ENCODE assay signal across 8 cellular contexts in genomic region chr5:1104327-1105006, GRCh38. TPM values are rescaled to one million over a fixed set of nuclear protein-coding genes. Genes with fewer than 3 reads are reported as not detected.
DNase-seq lines count a peak whose midpoint lies in the region; ATAC-seq and TF ChIP-seq lines count a peak whose summit lies in the region.

No MANE protein-coding gene starts in this region.

- peak; percentile 49 to 90 (median 66) for DNase-seq in CD4-positive, CD25-positive, alpha-beta regulatory T cell
- DNase-seq in KG1 (lab: John Stamatoyannopoulos, UW) = peak; percentile 50
- DNase-seq in activated gamma-delta T cell treated with anti-CD3 and anti-CD28 coated beads, Interleukin-2, amount 50 U/mL, for 16 hours (ENCODE audit: low read depth) = peak; percentile 35
- peak in 1 of 2 donors; percentile 50 for DNase-seq in memory B cell (ENCODE audit: low spot score in 2 of 2)
- DNase-seq in GM23338 (ENCODE audit: low spot score) = no peak
- no peak for DNase-seq in NCI-H510A treated with DMSO at 0.1 percent for 48 hours (lab: John Stamatoyannopoulos, UW)
- no peak for DNase-seq in mucosa of gallbladder (ENCODE audit: low spot score)

- peaks cover 6% of the 10 kb centered on the region; the same call in 1 of the 2 replicates for H4K20me1 ChIP-seq in GM23338 (replicated peaks; ENCODE audit: insufficient read depth)

- H3K9me3 ChIP-seq in CD4-positive, CD25-positive, alpha-beta regulatory T cell (ENCODE audit: control insufficient read depth in 2 of 2, low read length in 2 of 2) = no peaks in the 10 kb centered on the region

- 0 out of 2 replicates have a peak, but pooled peaks cover 4% of the 10 kb centered on the region for H3F3A ChIP-seq in GM23338 (replicated peaks; ENCODE audit: low read depth)

- H3K27ac ChIP-seq in CD4-positive, CD25-positive, alpha-beta regulatory T cell (ENCODE audit: insufficient read depth, low read length, poor library complexity, severe bottlenecking) = peak overlapping the region; percentile 93
- H3K27ac ChIP-seq in GM23338 (ENCODE audit: low read depth) = no peak overlapping the region

- peak overlapping the region in 3 of 4 donors; percentile 86 to 93 (median 91) for H3K4me3 Mint-ChIP-seq in CD4-positive, CD25-positive, alpha-beta regulatory T cell
- H3K4me3 Mint-ChIP-seq in memory B cell = peak overlapping the region; percentile 88
- no peak overlapping the region for H3K4me3 Mint-ChIP-seq in GM23338

- H3K27me3 Mint-ChIP-seq in CD4-positive, CD25-positive, alpha-beta regulatory T cell = no peaks in the 10 kb centered on the region
- H3K27me3 Mint-ChIP-seq in memory B cell (peaks cover 3% of the 10 kb centered on the region), GM23338 (ENCODE audit: insufficient read depth, low read depth, poor library complexity) (peaks cover 14% of the 10 kb centered on the region)

- ATAC-seq in CD4-positive, CD25-positive, alpha-beta regulatory T cell (ENCODE audit: low read depth in 2 of 2) = peak; percentile 35 to 45
- ATAC-seq in memory B cell (ENCODE audit: low read depth) (peak; percentile 67), HG03565 (IDR thresholded peaks at IDR 0.05; ENCODE audit: unreplicated experiment) (no peak), GM23338 (no peak)

- H3K9me2 ChIP-seq in GM23338 (ENCODE audit: insufficient read depth) = no peaks in the 10 kb centered on the region

- H3K27ac Mint-ChIP-seq in CD4-positive, CD25-positive, alpha-beta regulatory T cell = peak overlapping the region; percentile 20 to 99 (median 91)
- peak overlapping the region; percentile 99 for H3K27ac Mint-ChIP-seq in memory B cell
- no peak overlapping the region for H3K27ac Mint-ChIP-seq in GM23338

- peaks cover 0 to 89% (median 20%) of the 10 kb centered on the region in 4 donors for H3K4me1 Mint-ChIP-seq in CD4-positive, CD25-positive, alpha-beta regulatory T cell
- H3K4me1 Mint-ChIP-seq in memory B cell = peaks cover 51% of the 10 kb centered on the region
- peaks cover 76% of the 10 kb centered on the region for H3K4me1 Mint-ChIP-seq in GM23338

- H3K36me3 ChIP-seq in CD4-positive, CD25-positive, alpha-beta regulatory T cell (ENCODE audit: control insufficient read depth, insufficient read depth, low read length) = no peaks in the 10 kb centered on the region
- H3K36me3 ChIP-seq in GM23338 (ENCODE audit: insufficient read depth) = no peaks in the 10 kb centered on the region

- H3K36me3 Mint-ChIP-seq in CD4-positive, CD25-positive, alpha-beta regulatory T cell = peaks cover 6% of the 10 kb centered on the region
- H3K36me3 Mint-ChIP-seq in memory B cell (no peaks in the 10 kb centered on the region), GM23338 (ENCODE audit: low read depth) (no peaks in the 10 kb centered on the region)

- H3K9me3 Mint-ChIP-seq in CD4-positive, CD25-positive, alpha-beta regulatory T cell = peaks cover 0 to 2% (median 0%) of the 10 kb centered on the region in 7 donors
- H3K9me3 Mint-ChIP-seq in memory B cell (no peaks in the 10 kb centered on the region), GM23338 (no peaks in the 10 kb centered on the region)

- peaks cover 91% of the 10 kb centered on the region for H3K79me2 ChIP-seq in GM23338 (replicated peaks; ENCODE audit: insufficient read depth)

- H3K27me3 ChIP-seq in CD4-positive, CD25-positive, alpha-beta regulatory T cell (ENCODE audit: control insufficient read depth, insufficient read depth, low read length) = no peaks in the 10 kb centered on the region
- no peaks in the 10 kb centered on the region for H3K27me3 ChIP-seq in GM23338 (ENCODE audit: insufficient read depth)

- H3K4me3 ChIP-seq in CD4-positive, CD25-positive, alpha-beta regulatory T cell (ENCODE audit: low read depth, low read length) = peak overlapping the region; percentile 58
- no peak overlapping the region for H3K4me3 ChIP-seq in GM23338

- no peak overlapping the region for H3K4me2 ChIP-seq in GM23338

- no peak for TF ChIP-seq CTCF in GM23338 (conservative IDR thresholded peaks at IDR 0.05; ENCODE audit: low read depth in 2 of 2)

- no peak overlapping the region for H2AFZ ChIP-seq in GM23338

- peaks cover 86% of the 10 kb centered on the region for H3K4me1 ChIP-seq in CD4-positive, CD25-positive, alpha-beta regulatory T cell (ENCODE audit: control insufficient read depth, insufficient read depth, low read length, poor library complexity, severe bottlenecking)
- H3K4me1 ChIP-seq in GM23338 (ENCODE audit: insufficient read depth) = peaks cover 42% of the 10 kb centered on the region; the same call in 1 of the 2 replicates

TF ChIP-seq in GM23338, 12 proteins besides CTCF, POLR2A, EP300 and RAD21 (continues in another document):
- TF ChIP-seq EZH2 (IDR thresholded peaks at IDR 0.05; ENCODE audit: low read depth, unreplicated experiment) = no peak
- TF ChIP-seq ZNF114 (CRISPR knock-in tag; IDR thresholded peaks at IDR 0.05) = no peak
- no peak for TF ChIP-seq EZH2phosphoT487 (IDR thresholded peaks at IDR 0.05; ENCODE audit: unreplicated experiment)
- no peak for TF ChIP-seq STAT1 (IDR thresholded peaks at IDR 0.05; ENCODE audit: unreplicated experiment)
- no peak for TF ChIP-seq JUNB (IDR thresholded peaks at IDR 0.05; ENCODE audit: unreplicated experiment)
- no peak for TF ChIP-seq ETS1 (IDR thresholded peaks at IDR 0.05)
- no peak for TF ChIP-seq ZNF331 (CRISPR knock-in tag; IDR thresholded peaks at IDR 0.05; ENCODE audit: low read depth)
- no peak for TF ChIP-seq POLR2AphosphoS5 (IDR thresholded peaks at IDR 0.05; ENCODE audit: low read depth)

RNA-seq across cellular contexts. Expression of gene SLC12A7, which starts 7.4 kb away (rescaled TPM):
- total RNA-seq in CD4-positive, CD25-positive, alpha-beta regulatory T cell = 10.9 TPM
- 10 to 100 TPM in 1 of 4 donors, 1 to 10 TPM in 3; 2.2 to 16.0 (median 6.8) TPM for polyA plus RNA-seq in CD4-positive, CD25-positive, alpha-beta regulatory T cell
- total RNA-seq in GM23338 (2014; rRNA removed; shearing (Covaris generic)) = 32.2 TPM in 2 replicates
- polyA plus RNA-seq in GM23338 (2016; fragmentation: Nextera tagmentation; extraction: Ambion mirVana) = 7.4 TPM in 2 replicates
- 344 TPM for total RNA-seq in mucosa of gallbladder

Comparison
In these comparisons a context has a peak if more than half of its experiments do, and no peak if none do; other contexts are left out.
1. ATAC-seq: peak in CD4-positive, CD25-positive, alpha-beta regulatory T cell (2 of 2) and memory B cell (single experiment); none in HG03565 (single experiment) and GM23338 (single experiment).
2. DNase-seq: peak in CD4-positive, CD25-positive, alpha-beta regulatory T cell (3 of 3), KG1 (single experiment) and activated gamma-delta T cell treated with anti-CD3 and anti-CD28 coated beads, Interleukin-2, amount 50 U/mL, for 16 hours (single experiment); none in GM23338 (single experiment), NCI-H510A treated with DMSO at 0.1 percent for 48 hours (single experiment) and mucosa of gallbladder (single experiment).
3. RNA of gene SLC12A7, which starts 7.4 kb away (total RNA-seq): 344 TPM in mucosa of gallbladder (single experiment); 32.2 TPM in GM23338 and 10.9 TPM in CD4-positive, CD25-positive, alpha-beta regulatory T cell (single experiment); every median in the first group is over 10 times any median in the second.